ENCODE assay signal across 8 cellular contexts in genomic region chrX:125205084-125205917, GRCh38.
DNase-seq lines count a peak whose midpoint lies in the region; TF ChIP-seq lines count a peak whose summit lies in the region.

No MANE protein-coding gene starts in this region.

- TF ChIP-seq CTCF in GM10266 (IDR thresholded peaks at IDR 0.05; ENCODE audit: control insufficient read depth, insufficient read depth, low read depth, missing control alignments): peak; percentile 13

- no peak for DNase-seq in GM10266 (ENCODE audit: extremely low spot score)
- DNase-seq in NCI-H1694 (lab: John Stamatoyannopoulos, UW): peak; percentile 94
- peak; percentile 1 for DNase-seq in amniotic epithelial cell (ENCODE audit: low read depth)
- DNase-seq in hypothalamus (lab: John Stamatoyannopoulos, UW): peak in 38 of 51 donors; percentile 0 to 64 (median 22)
- DNase-seq in putamen (ENCODE audit: low spot score): peak; percentile 51
- DNase-seq in NOMO-1 (lab: John Stamatoyannopoulos, UW; ENCODE audit: unreplicated experiment in 2 of 2): no peak
- no peak for DNase-seq in NCI-H1048 (lab: John Stamatoyannopoulos, UW)
- no peak for DNase-seq in GF-D8 (lab: John Stamatoyannopoulos, UW)

Comparison
In these comparisons a context has a peak if more than half of its experiments do, and no peak if none do; other contexts are left out.
1. DNase-seq: peak in NCI-H1694 (single experiment), amniotic epithelial cell (single experiment), hypothalamus (38 of 51) and putamen (single experiment); none in GM10266 (single experiment), NOMO-1 (0 of 2), NCI-H1048 (single experiment) and GF-D8 (single experiment).